ENCODE assay signal across 8 cellular contexts in the genomic region with DNA sequence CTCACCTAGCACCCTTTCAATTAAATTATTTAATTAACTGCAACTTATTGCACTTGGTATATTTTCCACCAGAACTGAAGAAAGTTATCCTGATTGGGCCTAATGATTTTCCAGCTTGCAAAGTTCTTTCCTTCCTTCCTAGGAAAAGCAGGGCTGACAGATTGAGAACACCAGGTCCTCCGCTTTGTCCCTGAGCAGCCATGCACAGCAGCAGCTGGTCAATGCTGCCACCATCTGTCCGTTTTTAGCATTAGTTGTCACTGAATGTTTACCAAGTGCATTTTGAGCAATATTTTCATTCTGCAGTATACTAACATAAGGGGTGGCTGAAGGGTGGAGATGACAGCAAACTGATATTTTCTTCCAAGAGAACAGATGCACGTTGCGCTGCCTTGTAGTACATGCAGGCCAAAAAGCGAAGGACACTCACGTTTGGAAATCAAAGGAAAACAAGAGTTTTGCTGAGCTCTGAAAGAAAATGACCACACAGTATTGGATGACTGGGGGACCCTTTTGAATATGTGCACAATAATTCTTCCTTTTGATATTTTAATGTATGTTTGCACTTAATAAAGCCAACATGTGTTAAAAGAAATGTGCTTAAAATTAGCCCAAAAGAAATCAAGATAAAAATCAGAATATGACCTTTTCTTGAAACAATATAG.
DNase-seq lines count a peak whose midpoint lies in the region; ATAC-seq and TF ChIP-seq lines count a peak whose summit lies in the region.

No MANE protein-coding gene starts in this region.

- peak; percentile 92 for TF ChIP-seq CTCF in neural crest cell (conservative IDR thresholded peaks at IDR 0.05)

- H3K27me3 Mint-ChIP-seq in neural crest cell (ENCODE audit: low read depth), result no peaks in the 10 kb centered on the region

- H3K27ac Mint-ChIP-seq in neural crest cell (ENCODE audit: unreplicated experiment), result no peak overlapping the region

- H3K9me3 Mint-ChIP-seq in neural crest cell, result no peaks in the 10 kb centered on the region

- DNase-seq in GM04504 (ENCODE audit: low read depth) (peak; percentile 48), MV-4-11 (lab: John Stamatoyannopoulos, UW) (peak; percentile 5), SK-N-DZ (ENCODE audit: low spot score) (peak; percentile 57), fibroblast of gingiva (ENCODE audit: low read depth) (peak; percentile 72), neural crest cell (ENCODE audit: low read depth, low spot score) (peak; percentile 71)
- no peak for DNase-seq in stimulated activated naive CD4-positive, alpha-beta T cell treated with Interleukin-2 at 50 U/mL for 16 hours (lab: John Stamatoyannopoulos, UW)
- DNase-seq in activated effector memory CD4-positive, alpha-beta T cell treated with Interleukin-2 at 50 U/mL for 16 hours, result no peak

- H3K4me3 Mint-ChIP-seq in neural crest cell, result no peak overlapping the region

- ATAC-seq in GM21786 (IDR thresholded peaks at IDR 0.05; ENCODE audit: unreplicated experiment), result peak; percentile 87

- no peaks in the 10 kb centered on the region for H3K4me1 Mint-ChIP-seq in neural crest cell

- no peaks in the 10 kb centered on the region for H3K36me3 Mint-ChIP-seq in neural crest cell (ENCODE audit: low read depth)

Comparison
In these comparisons a context has a peak if more than half of its experiments do, and no peak if none do; other contexts are left out.
1. DNase-seq: peak in GM04504 (single experiment), MV-4-11 (single experiment), SK-N-DZ (single experiment), fibroblast of gingiva (single experiment) and neural crest cell (single experiment); none in stimulated activated naive CD4-positive, alpha-beta T cell treated with Interleukin-2 at 50 U/mL for 16 hours (single experiment) and activated effector memory CD4-positive, alpha-beta T cell treated with Interleukin-2 at 50 U/mL for 16 hours (single experiment).